Comparison of ENCODE assay signal across 24 cellular contexts in the genomic region with DNA sequence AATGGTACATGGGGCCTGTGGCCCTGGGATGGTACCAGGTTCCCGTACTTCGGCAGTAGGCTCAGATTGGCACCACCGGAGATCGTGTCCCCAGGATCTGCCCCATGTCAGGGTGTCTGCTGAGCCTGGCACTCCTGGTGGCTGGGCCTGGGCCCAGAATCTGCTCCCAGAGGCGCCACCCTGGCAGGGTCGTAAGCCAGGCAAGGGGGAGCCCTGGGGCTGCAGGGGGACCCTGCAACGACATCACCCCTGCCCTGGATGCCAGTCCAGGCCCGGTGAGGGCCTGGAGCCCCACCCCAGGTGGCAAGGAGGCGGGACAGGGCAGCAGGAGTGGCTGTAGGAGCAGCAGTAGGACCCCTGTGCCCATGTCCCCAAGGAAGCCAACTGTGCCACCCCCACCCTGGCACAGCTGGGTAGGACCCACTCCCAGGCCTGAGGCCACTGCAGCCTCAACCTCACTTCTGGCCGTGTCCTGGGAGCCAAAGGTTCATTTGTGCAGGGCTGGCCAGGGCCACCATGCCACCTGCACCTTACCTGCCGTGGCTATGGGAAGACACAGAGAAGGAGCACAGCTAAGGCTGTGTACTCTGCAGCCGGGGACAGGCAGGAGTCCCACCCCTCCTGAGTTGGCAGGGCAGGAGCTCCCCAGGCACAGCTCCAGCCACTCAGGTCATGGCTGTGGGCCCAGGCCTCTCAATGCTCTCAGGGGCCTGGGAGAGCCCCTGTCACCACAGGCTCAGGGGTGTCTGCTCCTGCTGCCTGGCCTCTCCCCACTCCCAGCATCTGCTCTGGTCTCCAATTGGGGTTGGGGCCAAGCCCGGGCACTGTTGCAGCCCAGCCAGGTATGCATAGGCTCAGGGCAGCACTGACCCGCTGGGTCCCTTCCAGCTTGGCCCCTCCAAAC.
DNase-seq lines count a peak whose midpoint lies in the region; ATAC-seq and TF ChIP-seq lines count a peak whose summit lies in the region.
"Had no signal": no experiment of that assay in that cellular context is flagged by ENCODE, and none has a peak within 500 bp of the region (broad histone marks: within the 10 kb centered on the region; RNA-seq: fewer than 3 reads in every experiment).

No MANE protein-coding gene starts in this region.

- no peak overlapping the region for H3K27ac ChIP-seq in stomach
- H3K27ac ChIP-seq: adrenal gland, KMS-11, PC-9, VCaP had no signal

- TF ChIP-seq POLR2A in stomach (IDR thresholded peaks at IDR 0.05), result no peak

- no peaks in the 10 kb centered on the region for H3K27me3 Mint-ChIP-seq in activated CD8-positive, alpha-beta T cell treated with anti-CD3 and anti-CD28 coated beads for 36 hours
- H3K27me3 Mint-ChIP-seq: activated CD4-positive, alpha-beta T cell treated with anti-CD3 and anti-CD28 coated beads, Interleukin-2, amount 10 ng/mL, durations not matched to agents 24 days and 14 days; activated CD8-positive, alpha-beta memory T cell treated with anti-CD3 and anti-CD28 coated beads, Interleukin-2, amount 10 ng/mL, durations not matched to agents 7 days and 5 days; brain; naive thymus-derived CD4-positive, alpha-beta T cell had no signal

- no peak overlapping the region for H3K4me3 ChIP-seq in stomach
- H3K4me3 ChIP-seq: adrenal gland, PC-9 had no signal

- no peaks in the 10 kb centered on the region for H3K9me3 Mint-ChIP-seq in activated CD8-positive, alpha-beta T cell treated with anti-CD3 and anti-CD28 coated beads for 36 hours
- H3K9me3 Mint-ChIP-seq: naive thymus-derived CD4-positive, alpha-beta T cell had no signal

- H3K27ac Mint-ChIP-seq in activated CD8-positive, alpha-beta T cell treated with anti-CD3 and anti-CD28 coated beads for 36 hours, result no peak overlapping the region
- H3K27ac Mint-ChIP-seq: activated CD4-positive, alpha-beta T cell treated with anti-CD3 and anti-CD28 coated beads, Interleukin-2, amount 10 ng/mL, durations not matched to agents 24 days and 14 days; activated CD8-positive, alpha-beta memory T cell treated with anti-CD3 and anti-CD28 coated beads, Interleukin-2, amount 10 ng/mL, durations not matched to agents 7 days and 5 days; naive thymus-derived CD4-positive, alpha-beta T cell had no signal

- H3K27me3 ChIP-seq in stomach, result no peaks in the 10 kb centered on the region
- H3K27me3 ChIP-seq: adrenal gland had no signal

- H3K4me1 ChIP-seq in stomach, result peaks cover 0 to 32% (median 18%) of the 10 kb centered on the region in 4 donors
- H3K4me1 ChIP-seq: Caco-2 had no signal

- H3K36me3 ChIP-seq in stomach, result peaks cover 0 to 7% (median 0%) of the 10 kb centered on the region in 4 donors
- H3K36me3 ChIP-seq: adrenal gland had no signal

- DNase-seq in NCI-H446 (lab: John Stamatoyannopoulos, UW) (peak; percentile 50 to 67), Right ventricle myocardium superior (peak; percentile 76), left lobe of liver (ENCODE audit: low spot score) (no peak), stomach (peak; percentile 37)
- DNase-seq in stimulated activated CD4-positive, alpha-beta T cell treated with anti-CD3 and anti-CD28 coated beads, Interleukin-15, amount 100 ng/mL, for 24 hours, result no peak
- no peak for DNase-seq in activated CD8-positive, alpha-beta T cell treated with anti-CD3 and anti-CD28 coated beads for 36 hours
- DNase-seq: activated CD4-positive, alpha-beta T cell treated with anti-CD3 and anti-CD28 coated beads, Interleukin-2, amount 10 ng/mL, durations not matched to agents 24 days and 14 days; activated CD8-positive, alpha-beta memory T cell treated with anti-CD3 and anti-CD28 coated beads, Interleukin-2, amount 10 ng/mL, durations not matched to agents 7 days and 5 days; activated naive CD4-positive, alpha-beta T cell treated with Interleukin-2 at 50 U/mL for 16 hours; activated T-cell treated with anti-CD3 and anti-CD28 coated beads, Interleukin-2, amount 50 U/mL, for 48 hours; Caco-2; naive thymus-derived CD4-positive, alpha-beta T cell; NCI-H146; NCI-H510A treated with DMSO at 0.1 percent for 48 hours; PC-9; SIG-M5; SW 1271; T-helper 9 cell had no signal

- CTCF ChIA-PET in activated CD8-positive, alpha-beta T cell treated with anti-CD3 and anti-CD28 coated beads for 36 hours (lab: Charles Lee), result no interaction called here

- peaks cover 5% of the 10 kb centered on the region for H3K36me3 Mint-ChIP-seq in activated CD8-positive, alpha-beta T cell treated with anti-CD3 and anti-CD28 coated beads for 36 hours (ENCODE audit: low read depth)

- no peak for TF ChIP-seq CTCF in stomach (IDR thresholded peaks at IDR 0.05)
- TF ChIP-seq CTCF in activated CD8-positive, alpha-beta T cell treated with anti-CD3 and anti-CD28 coated beads for 36 hours (IDR thresholded peaks at IDR 0.05), result no peak

- intact Hi-C loops in Right ventricle myocardium superior (cut with DNase I) (no loop called here), stomach (cut with DNase I; ENCODE audit: low total_unique reads) (no loop called here)
- intact Hi-C loops in activated CD8-positive, alpha-beta T cell treated with anti-CD3 and anti-CD28 coated beads for 36 hours (cut with micrococcal nuclease), result no loop called here

- H3K9me3 ChIP-seq in stomach, result no peaks in the 10 kb centered on the region
- H3K9me3 ChIP-seq: adrenal gland, Caco-2 had no signal

- H3K4me1 Mint-ChIP-seq in activated CD8-positive, alpha-beta T cell treated with anti-CD3 and anti-CD28 coated beads for 36 hours (ENCODE audit: low read depth), result no peaks in the 10 kb centered on the region
- H3K4me1 Mint-ChIP-seq: activated CD8-positive, alpha-beta memory T cell treated with anti-CD3 and anti-CD28 coated beads, Interleukin-2, amount 10 ng/mL, durations not matched to agents 7 days and 5 days had no signal

- ATAC-seq in Right ventricle myocardium superior (ENCODE audit: poor library complexity) (peak; percentile 98), left lobe of liver (peak; percentile 65), HG03342 (IDR thresholded peaks at IDR 0.05; ENCODE audit: unreplicated experiment) (no peak)
- no peak for ATAC-seq in activated CD8-positive, alpha-beta T cell treated with anti-CD3 and anti-CD28 coated beads for 36 hours
- ATAC-seq: activated CD8-positive, alpha-beta memory T cell treated with anti-CD3 and anti-CD28 coated beads, Interleukin-2, amount 10 ng/mL, durations not matched to agents 7 days and 5 days; HCT116; naive thymus-derived CD4-positive, alpha-beta T cell had no signal

- H3K4me3 Mint-ChIP-seq in activated CD8-positive, alpha-beta T cell treated with anti-CD3 and anti-CD28 coated beads for 36 hours, result no peak overlapping the region
- H3K4me3 Mint-ChIP-seq: activated CD4-positive, alpha-beta T cell treated with anti-CD3 and anti-CD28 coated beads, Interleukin-2, amount 10 ng/mL, durations not matched to agents 24 days and 14 days; activated CD8-positive, alpha-beta memory T cell treated with anti-CD3 and anti-CD28 coated beads, Interleukin-2, amount 10 ng/mL, durations not matched to agents 7 days and 5 days; brain; naive thymus-derived CD4-positive, alpha-beta T cell had no signal

- POLR2A ChIA-PET in activated CD8-positive, alpha-beta T cell treated with anti-CD3 and anti-CD28 coated beads for 36 hours (lab: Charles Lee), result no interaction called here

- no peak for TF ChIP-seq EP300 in stomach (IDR thresholded peaks at IDR 0.05)

- 65 to 88% (median 77%) methylated on average over 5 to 14 of the region's 14 CpGs for WGBS in stomach, 5 donors

Comparison
In these comparisons a context has a peak if more than half of its experiments do, and no peak if none do; other contexts are left out.
1. DNase-seq: peak in NCI-H446 (2 of 2), Right ventricle myocardium superior (single experiment) and stomach (single experiment); none in left lobe of liver (single experiment), stimulated activated CD4-positive, alpha-beta T cell treated with anti-CD3 and anti-CD28 coated beads, Interleukin-15, amount 100 ng/mL, for 24 hours (single experiment) and activated CD8-positive, alpha-beta T cell treated with anti-CD3 and anti-CD28 coated beads for 36 hours (single experiment).
2. ATAC-seq: peak in Right ventricle myocardium superior (single experiment) and left lobe of liver (single experiment); none in HG03342 (single experiment) and activated CD8-positive, alpha-beta T cell treated with anti-CD3 and anti-CD28 coated beads for 36 hours (single experiment).